ENCODE assay signal across 1 cellular context in genomic region chr1:111948209-111949131, GRCh38.
TF ChIP-seq lines count a peak whose summit lies in the region.

No MANE protein-coding gene starts in this region.

TF ChIP-seq in GM23338, 12 proteins besides CTCF, POLR2A, EP300 and RAD21 (continued from another document):
- no peak for TF ChIP-seq REST (IDR thresholded peaks at IDR 0.05; ENCODE audit: unreplicated experiment)
- no peak for TF ChIP-seq JUNB (IDR thresholded peaks at IDR 0.05; ENCODE audit: unreplicated experiment)
- TF ChIP-seq POLR2AphosphoS5 (IDR thresholded peaks at IDR 0.05; ENCODE audit: low read depth): no peak
- no peak for TF ChIP-seq ETS1 (IDR thresholded peaks at IDR 0.05)
TF ChIP-seq in GM23338: peak in this region for 0.
